ENCODE assay signal across 1 cellular context in the genomic region with DNA sequence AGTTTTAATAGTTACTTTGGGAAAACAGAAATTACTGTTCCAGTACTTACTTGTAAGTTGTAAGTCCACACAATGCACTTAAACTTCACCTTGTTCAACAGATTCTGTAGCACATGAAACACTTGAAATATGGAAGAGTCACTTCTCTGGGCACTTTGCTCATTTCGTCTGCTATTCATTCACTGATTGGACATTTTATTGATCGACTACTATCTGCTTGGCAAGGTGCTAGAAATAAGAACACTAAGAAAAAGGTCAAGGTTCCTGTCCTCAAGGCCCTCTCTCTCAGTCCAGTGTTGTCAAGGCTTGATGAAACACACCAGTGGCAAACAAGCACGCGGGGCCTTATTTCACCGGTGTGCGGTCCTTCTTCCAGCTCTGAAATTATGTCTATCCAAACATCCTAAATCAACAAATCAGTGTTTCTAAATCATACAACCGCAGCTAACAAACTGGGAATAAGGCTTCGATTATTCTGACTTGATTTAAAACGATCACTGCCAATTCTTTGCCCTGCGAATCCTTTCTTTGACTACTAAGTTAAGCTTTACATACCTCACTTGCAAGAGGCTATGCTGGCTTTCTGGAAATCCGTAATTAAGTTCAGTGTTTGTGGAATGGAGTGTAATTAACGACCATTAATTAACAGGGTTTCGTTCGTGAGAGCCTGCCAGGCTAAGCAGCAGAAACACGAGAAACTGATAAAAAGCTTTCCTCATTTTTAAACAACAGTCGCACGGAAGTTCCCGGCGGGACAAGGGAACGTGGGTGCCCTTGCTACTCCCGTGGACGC.
TF ChIP-seq lines count a peak whose summit lies in the region.

No MANE protein-coding gene starts in this region.

TF ChIP-seq in HepG2, 621 proteins besides CTCF, POLR2A, EP300 and RAD21 (continued from another document and continues in another):
- TF ChIP-seq, protein P1, sequence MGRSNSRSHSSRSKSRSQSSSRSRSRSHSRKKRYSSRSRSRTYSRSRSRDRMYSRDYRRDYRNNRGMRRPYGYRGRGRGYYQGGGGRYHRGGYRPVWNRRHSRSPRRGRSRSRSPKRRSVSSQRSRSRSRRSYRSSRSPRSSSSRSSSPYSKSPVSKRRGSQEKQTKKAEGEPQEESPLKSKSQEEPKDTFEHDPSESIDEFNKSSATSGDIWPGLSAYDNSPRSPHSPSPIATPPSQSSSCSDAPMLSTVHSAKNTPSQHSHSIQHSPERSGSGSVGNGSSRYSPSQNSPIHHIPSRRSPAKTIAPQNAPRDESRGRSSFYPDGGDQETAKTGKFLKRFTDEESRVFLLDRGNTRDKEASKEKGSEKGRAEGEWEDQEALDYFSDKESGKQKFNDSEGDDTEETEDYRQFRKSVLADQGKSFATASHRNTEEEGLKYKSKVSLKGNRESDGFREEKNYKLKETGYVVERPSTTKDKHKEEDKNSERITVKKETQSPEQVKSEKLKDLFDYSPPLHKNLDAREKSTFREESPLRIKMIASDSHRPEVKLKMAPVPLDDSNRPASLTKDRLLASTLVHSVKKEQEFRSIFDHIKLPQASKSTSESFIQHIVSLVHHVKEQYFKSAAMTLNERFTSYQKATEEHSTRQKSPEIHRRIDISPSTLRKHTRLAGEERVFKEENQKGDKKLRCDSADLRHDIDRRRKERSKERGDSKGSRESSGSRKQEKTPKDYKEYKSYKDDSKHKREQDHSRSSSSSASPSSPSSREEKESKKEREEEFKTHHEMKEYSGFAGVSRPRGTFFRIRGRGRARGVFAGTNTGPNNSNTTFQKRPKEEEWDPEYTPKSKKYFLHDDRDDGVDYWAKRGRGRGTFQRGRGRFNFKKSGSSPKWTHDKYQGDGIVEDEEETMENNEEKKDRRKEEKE (IDR thresholded peaks at IDR 0.05) = no peak
- TF ChIP-seq SRSF4 (IDR thresholded peaks at IDR 0.05; ENCODE audit: low read depth, low read length, poor library complexity, severe bottlenecking) (no peak), TBP (CRISPR knock-in tag; IDR thresholded peaks at IDR 0.05) (no peak), FOXA1 (IDR thresholded peaks at IDR 0.05) (no peak), FOXA1 (CRISPR knock-in tag; IDR thresholded peaks at IDR 0.05) (no peak), MEIS1 (CRISPR knock-in tag; IDR thresholded peaks at IDR 0.05; ENCODE audit: borderline replicate concordance) (no peak), BRCA1 (CRISPR knock-in tag; IDR thresholded peaks at IDR 0.05) (no peak), SP2 (CRISPR knock-in tag; IDR thresholded peaks at IDR 0.05) (no peak), DPF2 (CRISPR knock-in tag; IDR thresholded peaks at IDR 0.05; ENCODE audit: borderline replicate concordance, low read depth) (no peak), IRF2 (CRISPR knock-in tag; IDR thresholded peaks at IDR 0.05) (no peak), ARID2 (CRISPR knock-in tag; IDR thresholded peaks at IDR 0.05; ENCODE audit: borderline replicate concordance) (no peak), HMG20A (CRISPR knock-in tag; IDR thresholded peaks at IDR 0.05; ENCODE audit: borderline replicate concordance) (no peak; the same call in 1 of the 2 replicates), NR2F1 (CRISPR knock-in tag; IDR thresholded peaks at IDR 0.05) (no peak), RFX5 (IDR thresholded peaks at IDR 0.05; ENCODE audit: low read depth, low read length) (no peak), KDM2A (CRISPR knock-in tag; IDR thresholded peaks at IDR 0.05; ENCODE audit: borderline replicate concordance, low read depth) (no peak), GPN1 (CRISPR knock-in tag; IDR thresholded peaks at IDR 0.05; ENCODE audit: borderline replicate concordance) (no peak), RBM39 (IDR thresholded peaks at IDR 0.05; ENCODE audit: low read depth, low read length, poor library complexity, severe bottlenecking) (no peak), FOXA3 (CRISPR knock-in tag; IDR thresholded peaks at IDR 0.05) (no peak), THRA (CRISPR knock-in tag; IDR thresholded peaks at IDR 0.05; ENCODE audit: borderline replicate concordance) (no peak), CREB1 (IDR thresholded peaks at IDR 0.05) (no peak), CREB1 (CRISPR knock-in tag; IDR thresholded peaks at IDR 0.05) (peak; percentile 29; the same call in 1 of the 2 replicates), ZNF570 (CRISPR knock-in tag; IDR thresholded peaks at IDR 0.05; ENCODE audit: borderline replicate concordance) (no peak), ZNF547 (CRISPR knock-in tag; IDR thresholded peaks at IDR 0.05) (no peak), NFKB2 (CRISPR knock-in tag; IDR thresholded peaks at IDR 0.05; ENCODE audit: borderline replicate concordance) (no peak), ZNF136 (CRISPR knock-in tag; IDR thresholded peaks at IDR 0.05; ENCODE audit: low read depth) (0 out of 2 replicates have a peak, but pooled peaks have one; percentile 55), CBFB (CRISPR knock-in tag; IDR thresholded peaks at IDR 0.05) (no peak), ZFYVE20 (CRISPR knock-in tag; IDR thresholded peaks at IDR 0.05; ENCODE audit: borderline replicate concordance, low read depth) (no peak), HDAC6 (IDR thresholded peaks at IDR 0.05; ENCODE audit: low read depth, low read length) (no peak), ZSCAN21 (CRISPR knock-in tag; IDR thresholded peaks at IDR 0.05; ENCODE audit: borderline replicate concordance) (no peak), SMAD3 (CRISPR knock-in tag; IDR thresholded peaks at IDR 0.05) (no peak), ZFP90 (CRISPR knock-in tag; IDR thresholded peaks at IDR 0.05; ENCODE audit: borderline replicate concordance) (no peak), ATAD3A (CRISPR knock-in tag; IDR thresholded peaks at IDR 0.05) (no peak), NFE2L1 (CRISPR knock-in tag; IDR thresholded peaks at IDR 0.05; ENCODE audit: borderline replicate concordance) (no peak), HES4 (CRISPR knock-in tag; IDR thresholded peaks at IDR 0.05; ENCODE audit: borderline replicate concordance) (no peak), KLF13 (CRISPR knock-in tag; IDR thresholded peaks at IDR 0.05) (0 out of 2 replicates have a peak, but pooled peaks have one; percentile 32), ZNF24 (IDR thresholded peaks at IDR 0.05) (no peak), TBX3 (IDR thresholded peaks at IDR 0.05; ENCODE audit: borderline replicate concordance) (no peak), ZNF569 (CRISPR knock-in tag; IDR thresholded peaks at IDR 0.05; ENCODE audit: borderline replicate concordance) (peak; percentile 9; the same call in 1 of the 2 replicates), ZNF670 (CRISPR knock-in tag; IDR thresholded peaks at IDR 0.05; ENCODE audit: borderline replicate concordance) (no peak)
- TF ChIP-seq, protein P2, sequence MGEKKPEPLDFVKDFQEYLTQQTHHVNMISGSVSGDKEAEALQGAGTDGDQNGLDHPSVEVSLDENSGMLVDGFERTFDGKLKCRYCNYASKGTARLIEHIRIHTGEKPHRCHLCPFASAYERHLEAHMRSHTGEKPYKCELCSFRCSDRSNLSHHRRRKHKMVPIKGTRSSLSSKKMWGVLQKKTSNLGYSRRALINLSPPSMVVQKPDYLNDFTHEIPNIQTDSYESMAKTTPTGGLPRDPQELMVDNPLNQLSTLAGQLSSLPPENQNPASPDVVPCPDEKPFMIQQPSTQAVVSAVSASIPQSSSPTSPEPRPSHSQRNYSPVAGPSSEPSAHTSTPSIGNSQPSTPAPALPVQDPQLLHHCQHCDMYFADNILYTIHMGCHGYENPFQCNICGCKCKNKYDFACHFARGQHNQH (CRISPR knock-in tag; IDR thresholded peaks at IDR 0.05) = no peak
- TF ChIP-seq, protein P3, sequence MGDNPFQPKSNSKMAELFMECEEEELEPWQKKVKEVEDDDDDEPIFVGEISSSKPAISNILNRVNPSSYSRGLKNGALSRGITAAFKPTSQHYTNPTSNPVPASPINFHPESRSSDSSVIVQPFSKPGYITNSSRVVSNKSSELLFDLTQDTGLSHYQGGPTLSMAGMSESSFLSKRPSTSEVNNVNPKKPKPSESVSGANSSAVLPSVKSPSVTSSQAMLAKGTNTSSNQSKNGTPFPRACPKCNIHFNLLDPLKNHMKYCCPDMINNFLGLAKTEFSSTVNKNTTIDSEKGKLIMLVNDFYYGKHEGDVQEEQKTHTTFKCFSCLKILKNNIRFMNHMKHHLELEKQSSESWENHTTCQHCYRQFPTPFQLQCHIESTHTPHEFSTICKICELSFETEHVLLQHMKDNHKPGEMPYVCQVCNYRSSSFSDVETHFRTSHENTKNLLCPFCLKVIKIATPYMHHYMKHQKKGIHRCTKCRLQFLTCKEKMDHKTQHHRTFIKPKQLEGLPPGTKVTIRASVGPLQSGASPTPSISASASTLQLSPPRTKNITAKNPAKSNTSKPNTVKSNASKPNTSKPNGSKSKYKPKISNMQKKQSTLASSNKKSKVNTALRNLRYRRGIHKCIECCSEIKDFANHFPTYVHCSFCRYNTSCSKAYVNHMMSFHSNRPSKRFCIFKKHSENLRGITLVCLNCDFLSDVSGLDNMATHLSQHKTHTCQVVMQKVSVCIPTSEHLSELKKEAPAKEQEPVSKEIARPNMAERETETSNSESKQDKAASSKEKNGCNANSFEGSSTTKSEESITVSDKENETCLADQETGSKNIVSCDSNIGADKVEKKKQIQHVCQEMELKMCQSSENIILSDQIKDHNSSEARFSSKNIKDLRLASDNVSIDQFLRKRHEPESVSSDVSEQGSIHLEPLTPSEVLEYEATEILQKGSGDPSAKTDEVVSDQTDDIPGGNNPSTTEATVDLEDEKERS (CRISPR knock-in tag; IDR thresholded peaks at IDR 0.05) = no peak
- TF ChIP-seq, protein P4, sequence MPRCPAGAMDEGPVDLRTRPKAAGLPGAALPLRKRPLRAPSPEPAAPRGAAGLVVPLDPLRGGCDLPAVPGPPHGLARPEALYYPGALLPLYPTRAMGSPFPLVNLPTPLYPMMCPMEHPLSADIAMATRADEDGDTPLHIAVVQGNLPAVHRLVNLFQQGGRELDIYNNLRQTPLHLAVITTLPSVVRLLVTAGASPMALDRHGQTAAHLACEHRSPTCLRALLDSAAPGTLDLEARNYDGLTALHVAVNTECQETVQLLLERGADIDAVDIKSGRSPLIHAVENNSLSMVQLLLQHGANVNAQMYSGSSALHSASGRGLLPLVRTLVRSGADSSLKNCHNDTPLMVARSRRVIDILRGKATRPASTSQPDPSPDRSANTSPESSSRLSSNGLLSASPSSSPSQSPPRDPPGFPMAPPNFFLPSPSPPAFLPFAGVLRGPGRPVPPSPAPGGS (CRISPR knock-in tag; IDR thresholded peaks at IDR 0.05) = no peak
- TF ChIP-seq, protein P5, sequence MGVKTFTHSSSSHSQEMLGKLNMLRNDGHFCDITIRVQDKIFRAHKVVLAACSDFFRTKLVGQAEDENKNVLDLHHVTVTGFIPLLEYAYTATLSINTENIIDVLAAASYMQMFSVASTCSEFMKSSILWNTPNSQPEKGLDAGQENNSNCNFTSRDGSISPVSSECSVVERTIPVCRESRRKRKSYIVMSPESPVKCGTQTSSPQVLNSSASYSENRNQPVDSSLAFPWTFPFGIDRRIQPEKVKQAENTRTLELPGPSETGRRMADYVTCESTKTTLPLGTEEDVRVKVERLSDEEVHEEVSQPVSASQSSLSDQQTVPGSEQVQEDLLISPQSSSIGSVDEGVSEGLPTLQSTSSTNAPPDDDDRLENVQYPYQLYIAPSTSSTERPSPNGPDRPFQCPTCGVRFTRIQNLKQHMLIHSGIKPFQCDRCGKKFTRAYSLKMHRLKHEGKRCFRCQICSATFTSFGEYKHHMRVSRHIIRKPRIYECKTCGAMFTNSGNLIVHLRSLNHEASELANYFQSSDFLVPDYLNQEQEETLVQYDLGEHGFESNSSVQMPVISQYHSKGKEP (CRISPR knock-in tag; IDR thresholded peaks at IDR 0.05) = no peak
- TF ChIP-seq, protein P6, sequence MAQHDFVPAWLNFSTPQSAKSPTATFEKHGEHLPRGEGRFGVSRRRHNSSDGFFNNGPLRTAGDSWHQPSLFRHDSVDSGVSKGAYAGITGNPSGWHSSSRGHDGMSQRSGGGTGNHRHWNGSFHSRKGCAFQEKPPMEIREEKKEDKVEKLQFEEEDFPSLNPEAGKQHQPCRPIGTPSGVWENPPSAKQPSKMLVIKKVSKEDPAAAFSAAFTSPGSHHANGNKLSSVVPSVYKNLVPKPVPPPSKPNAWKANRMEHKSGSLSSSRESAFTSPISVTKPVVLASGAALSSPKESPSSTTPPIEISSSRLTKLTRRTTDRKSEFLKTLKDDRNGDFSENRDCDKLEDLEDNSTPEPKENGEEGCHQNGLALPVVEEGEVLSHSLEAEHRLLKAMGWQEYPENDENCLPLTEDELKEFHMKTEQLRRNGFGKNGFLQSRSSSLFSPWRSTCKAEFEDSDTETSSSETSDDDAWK (CRISPR knock-in tag; IDR thresholded peaks at IDR 0.05) = no peak
- TF ChIP-seq, protein P7, sequence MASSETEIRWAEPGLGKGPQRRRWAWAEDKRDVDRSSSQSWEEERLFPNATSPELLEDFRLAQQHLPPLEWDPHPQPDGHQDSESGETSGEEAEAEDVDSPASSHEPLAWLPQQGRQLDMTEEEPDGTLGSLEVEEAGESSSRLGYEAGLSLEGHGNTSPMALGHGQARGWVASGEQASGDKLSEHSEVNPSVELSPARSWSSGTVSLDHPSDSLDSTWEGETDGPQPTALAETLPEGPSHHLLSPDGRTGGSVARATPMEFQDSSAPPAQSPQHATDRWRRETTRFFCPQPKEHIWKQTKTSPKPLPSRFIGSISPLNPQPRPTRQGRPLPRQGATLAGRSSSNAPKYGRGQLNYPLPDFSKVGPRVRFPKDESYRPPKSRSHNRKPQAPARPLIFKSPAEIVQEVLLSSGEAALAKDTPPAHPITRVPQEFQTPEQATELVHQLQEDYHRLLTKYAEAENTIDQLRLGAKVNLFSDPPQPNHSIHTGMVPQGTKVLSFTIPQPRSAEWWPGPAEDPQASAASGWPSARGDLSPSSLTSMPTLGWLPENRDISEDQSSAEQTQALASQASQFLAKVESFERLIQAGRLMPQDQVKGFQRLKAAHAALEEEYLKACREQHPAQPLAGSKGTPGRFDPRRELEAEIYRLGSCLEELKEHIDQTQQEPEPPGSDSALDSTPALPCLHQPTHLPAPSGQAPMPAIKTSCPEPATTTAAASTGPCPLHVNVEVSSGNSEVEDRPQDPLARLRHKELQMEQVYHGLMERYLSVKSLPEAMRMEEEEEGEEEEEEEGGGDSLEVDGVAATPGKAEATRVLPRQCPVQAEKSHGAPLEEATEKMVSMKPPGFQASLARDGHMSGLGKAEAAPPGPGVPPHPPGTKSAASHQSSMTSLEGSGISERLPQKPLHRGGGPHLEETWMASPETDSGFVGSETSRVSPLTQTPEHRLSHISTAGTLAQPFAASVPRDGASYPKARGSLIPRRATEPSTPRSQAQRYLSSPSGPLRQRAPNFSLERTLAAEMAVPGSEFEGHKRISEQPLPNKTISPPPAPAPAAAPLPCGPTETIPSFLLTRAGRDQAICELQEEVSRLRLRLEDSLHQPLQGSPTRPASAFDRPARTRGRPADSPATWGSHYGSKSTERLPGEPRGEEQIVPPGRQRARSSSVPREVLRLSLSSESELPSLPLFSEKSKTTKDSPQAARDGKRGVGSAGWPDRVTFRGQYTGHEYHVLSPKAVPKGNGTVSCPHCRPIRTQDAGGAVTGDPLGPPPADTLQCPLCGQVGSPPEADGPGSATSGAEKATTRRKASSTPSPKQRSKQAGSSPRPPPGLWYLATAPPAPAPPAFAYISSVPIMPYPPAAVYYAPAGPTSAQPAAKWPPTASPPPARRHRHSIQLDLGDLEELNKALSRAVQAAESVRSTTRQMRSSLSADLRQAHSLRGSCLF (CRISPR knock-in tag; IDR thresholded peaks at IDR 0.05; ENCODE audit: borderline replicate concordance) = no peak
